Comparison of ENCODE assay signal across 22 cellular contexts in the genomic region with DNA sequence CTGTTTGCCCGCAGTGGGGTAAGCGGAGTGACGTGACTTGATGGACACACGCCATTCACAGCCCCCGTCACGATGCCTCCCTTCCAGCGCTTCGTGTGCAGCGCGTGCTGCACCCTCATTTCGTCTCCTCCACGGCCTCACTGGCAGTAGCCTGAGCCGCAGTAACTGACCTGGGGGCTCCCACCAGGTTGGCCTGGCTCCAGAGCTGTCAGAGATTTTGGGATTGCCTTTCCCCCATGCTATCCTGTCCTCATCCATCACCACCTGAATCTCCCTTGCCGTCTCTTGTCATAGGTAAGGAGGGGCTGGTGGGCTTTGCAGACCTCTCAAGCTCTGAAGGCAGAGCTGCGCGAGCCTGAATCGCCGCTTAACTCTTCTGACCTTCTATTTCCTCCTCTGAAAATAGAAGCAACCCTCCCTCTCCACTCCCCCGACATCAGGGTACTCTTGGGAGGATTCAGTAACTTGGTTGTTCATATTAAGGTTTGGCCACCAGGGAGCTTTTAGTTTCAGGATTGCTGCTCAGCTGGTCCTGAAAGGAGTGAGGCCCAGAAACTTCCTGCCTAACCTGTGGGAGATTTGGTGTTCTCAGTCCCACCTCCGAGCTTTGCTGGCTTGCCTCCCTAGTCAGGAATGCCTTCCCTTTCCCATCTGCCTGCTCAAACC. TPM values are rescaled to one million over a fixed set of nuclear protein-coding genes. Genes with fewer than 3 reads are reported as not detected.
DNase-seq lines count a peak whose midpoint lies in the region; ATAC-seq lines count a peak whose summit lies in the region.
"Had no signal": no experiment of that assay in that cellular context is flagged by ENCODE, and none has a peak within 500 bp of the region (broad histone marks: within the 10 kb centered on the region; RNA-seq: fewer than 3 reads in every experiment).

No MANE protein-coding gene starts in this region.

- no peak for ATAC-seq in activated T-cell treated with anti-CD3 and anti-CD28 coated beads, Interleukin-2, amount 50 U/mL, for 72 hours (replicated peaks in 1 of 2)
- ATAC-seq in activated T-cell treated with anti-CD3 and anti-CD28 coated beads, Interleukin-2, amount 50 U/mL, for 4 hours = no peak
- ATAC-seq in central memory CD8-positive, alpha-beta T cell (replicated peaks; ENCODE audit: extremely low read depth, poor library complexity, severe bottlenecking) = no peak
- no peak for ATAC-seq in esophagus mucosa
- ATAC-seq: activated CD4-positive, alpha-beta T cell treated with anti-CD3 and anti-CD28 coated beads for 36 hours; left colon; Right ventricle myocardium inferior had no signal

- H3K27ac Mint-ChIP-seq in activated T-cell treated with anti-CD3 and anti-CD28 coated beads, Interleukin-2, amount 50 U/mL, for 72 hours = no peak overlapping the region
- H3K27ac Mint-ChIP-seq in central memory CD8-positive, alpha-beta T cell (ENCODE audit: low read depth) = no peak overlapping the region
- H3K27ac Mint-ChIP-seq: activated CD4-positive, alpha-beta T cell treated with anti-CD3 and anti-CD28 coated beads for 36 hours; mesothelial cell of epicardium; progenitor cell of endocrine pancreas; stimulated activated effector memory CD8-positive, alpha-beta T cell treated with anti-CD3 and anti-CD28 coated beads, Interleukin-12 subunit alpha, Interleukin-12 subunit beta, amount 100 ng/mL, for 72 hours had no signal

- peaks cover 45% of the 10 kb centered on the region for H3K27me3 Mint-ChIP-seq in activated T-cell treated with anti-CD3 and anti-CD28 coated beads, Interleukin-2, amount 50 U/mL, for 72 hours (ENCODE audit: low read depth)
- H3K27me3 Mint-ChIP-seq in activated T-cell treated with anti-CD3 and anti-CD28 coated beads, Interleukin-2, amount 50 U/mL, for 4 hours (ENCODE audit: low read depth) = peaks cover 39% of the 10 kb centered on the region
- H3K27me3 Mint-ChIP-seq in central memory CD8-positive, alpha-beta T cell = peaks cover 8% of the 10 kb centered on the region

- H3K9me3 Mint-ChIP-seq in activated T-cell treated with anti-CD3 and anti-CD28 coated beads, Interleukin-2, amount 50 U/mL, for 72 hours = peaks cover 2 to 4% of the 10 kb centered on the region in 2 donors
- H3K9me3 Mint-ChIP-seq in activated T-cell treated with anti-CD3 and anti-CD28 coated beads, Interleukin-2, amount 50 U/mL, for 4 hours = peaks cover 3% of the 10 kb centered on the region
- H3K9me3 Mint-ChIP-seq in central memory CD8-positive, alpha-beta T cell = peaks cover 3% of the 10 kb centered on the region
- H3K9me3 Mint-ChIP-seq: neural crest cell had no signal

- no peak for DNase-seq in activated T-cell treated with anti-CD3 and anti-CD28 coated beads, Interleukin-2, amount 50 U/mL, for 72 hours
- no peak for DNase-seq in activated T-cell treated with anti-CD3 and anti-CD28 coated beads, Interleukin-2, amount 50 U/mL, for 4 hours
- DNase-seq in GM19240 (ENCODE audit: insufficient read length, low spot score) = peak; percentile 51
- no peak for DNase-seq in central memory CD8-positive, alpha-beta T cell (ENCODE audit: low spot score in 2 of 2)
- no peak for DNase-seq in ureter (ENCODE audit: low spot score)
- no peak for DNase-seq in hepatic stellate cell (ENCODE audit: low spot score)
- no peak for DNase-seq in EL
- DNase-seq: 8988T; activated CD4-positive, alpha-beta T cell treated with anti-CD3 and anti-CD28 coated beads for 36 hours; AML-193; brain microvascular endothelial cell; Calu3; colonic mucosa; left colon; NCI-H1417 treated with DMSO at 0.1 percent for 48 hours; NCI-H526 treated with DMSO at 0.1 percent for 48 hours had no signal

- peak overlapping the region; percentile 11 to 40 for H3K4me3 Mint-ChIP-seq in activated T-cell treated with anti-CD3 and anti-CD28 coated beads, Interleukin-2, amount 50 U/mL, for 72 hours
- no peak overlapping the region for H3K4me3 Mint-ChIP-seq in activated T-cell treated with anti-CD3 and anti-CD28 coated beads, Interleukin-2, amount 50 U/mL, for 4 hours
- peak overlapping the region; percentile 71 for H3K4me3 Mint-ChIP-seq in central memory CD8-positive, alpha-beta T cell
- H3K4me3 Mint-ChIP-seq: activated CD4-positive, alpha-beta T cell treated with anti-CD3 and anti-CD28 coated beads for 36 hours; mesothelial cell of epicardium; neural crest cell; stimulated activated effector memory CD8-positive, alpha-beta T cell treated with anti-CD3 and anti-CD28 coated beads, Interleukin-12 subunit alpha, Interleukin-12 subunit beta, amount 100 ng/mL, for 72 hours had no signal

- H3K4me1 Mint-ChIP-seq in activated T-cell treated with anti-CD3 and anti-CD28 coated beads, Interleukin-2, amount 50 U/mL, for 72 hours (ENCODE audit: low read depth) = peaks cover 18% of the 10 kb centered on the region
- peaks cover 8% of the 10 kb centered on the region for H3K4me1 Mint-ChIP-seq in activated T-cell treated with anti-CD3 and anti-CD28 coated beads, Interleukin-2, amount 50 U/mL, for 4 hours (ENCODE audit: low read depth)
- H3K4me1 Mint-ChIP-seq in central memory CD8-positive, alpha-beta T cell = peaks cover 8% of the 10 kb centered on the region
- H3K4me1 Mint-ChIP-seq: mesothelial cell of epicardium, neural crest cell had no signal

- H3K36me3 Mint-ChIP-seq in activated T-cell treated with anti-CD3 and anti-CD28 coated beads, Interleukin-2, amount 50 U/mL, for 72 hours (ENCODE audit: insufficient read depth in 2 of 2) = peaks cover 2 to 3% of the 10 kb centered on the region in 2 donors
- no peaks in the 10 kb centered on the region for H3K36me3 Mint-ChIP-seq in activated T-cell treated with anti-CD3 and anti-CD28 coated beads, Interleukin-2, amount 50 U/mL, for 4 hours (ENCODE audit: insufficient read depth)
- H3K36me3 Mint-ChIP-seq in central memory CD8-positive, alpha-beta T cell (ENCODE audit: insufficient read depth) = no peaks in the 10 kb centered on the region
- H3K36me3 Mint-ChIP-seq: stimulated activated effector memory CD8-positive, alpha-beta T cell treated with anti-CD3 and anti-CD28 coated beads, Interleukin-12 subunit alpha, Interleukin-12 subunit beta, amount 100 ng/mL, for 72 hours had no signal

RNA-seq across cellular contexts. Expression of gene SIGLEC5, which starts 27.9 kb away (rescaled TPM):
- total RNA-seq in activated T-cell treated with anti-CD3 and anti-CD28 coated beads, Interleukin-2, amount 50 U/mL, for 72 hours = not detected
- under 1 TPM in 1 of 3 donors, not detected in 2; 0.11 TPM for total RNA-seq in activated T-cell treated with anti-CD3 and anti-CD28 coated beads, Interleukin-2, amount 50 U/mL, for 4 hours
- total RNA-seq in ureter (1.2 TPM), esophagus mucosa (not detected)
- total RNA-seq: activated CD4-positive, alpha-beta T cell treated with anti-CD3 and anti-CD28 coated beads for 36 hours; Calu3; colonic mucosa; left colon; mesothelial cell of epicardium; neural crest cell; progenitor cell of endocrine pancreas; Right ventricle myocardium inferior had no signal

RNA-seq across cellular contexts. Expression of gene ZNF175, which starts 31.2 kb away (rescaled TPM):
- total RNA-seq in activated T-cell treated with anti-CD3 and anti-CD28 coated beads, Interleukin-2, amount 50 U/mL, for 72 hours = 10 to 100 TPM; 11.1 to 13.3 TPM
- 1 to 10 TPM; 5.3 to 7.5 (median 6.0) TPM for total RNA-seq in activated T-cell treated with anti-CD3 and anti-CD28 coated beads, Interleukin-2, amount 50 U/mL, for 4 hours
- total RNA-seq in ureter = 16.0 TPM
- 5.8 TPM for total RNA-seq in esophagus mucosa

RNA-seq across cellular contexts. Expression of gene SIGLEC14, which starts 44.3 kb away (rescaled TPM):
- under 1 TPM in 1 of 2 donors, not detected in 1; 0.38 TPM for total RNA-seq in activated T-cell treated with anti-CD3 and anti-CD28 coated beads, Interleukin-2, amount 50 U/mL, for 72 hours
- total RNA-seq in activated T-cell treated with anti-CD3 and anti-CD28 coated beads, Interleukin-2, amount 50 U/mL, for 4 hours = not detected
- total RNA-seq in ureter (4.2 TPM), esophagus mucosa (0.80 TPM)
- total RNA-seq: activated CD4-positive, alpha-beta T cell treated with anti-CD3 and anti-CD28 coated beads for 36 hours; Calu3; mesothelial cell of epicardium; neural crest cell; progenitor cell of endocrine pancreas had no signal
